8 cellular contexts compared by ENCODE assay signal in the genomic region with DNA sequence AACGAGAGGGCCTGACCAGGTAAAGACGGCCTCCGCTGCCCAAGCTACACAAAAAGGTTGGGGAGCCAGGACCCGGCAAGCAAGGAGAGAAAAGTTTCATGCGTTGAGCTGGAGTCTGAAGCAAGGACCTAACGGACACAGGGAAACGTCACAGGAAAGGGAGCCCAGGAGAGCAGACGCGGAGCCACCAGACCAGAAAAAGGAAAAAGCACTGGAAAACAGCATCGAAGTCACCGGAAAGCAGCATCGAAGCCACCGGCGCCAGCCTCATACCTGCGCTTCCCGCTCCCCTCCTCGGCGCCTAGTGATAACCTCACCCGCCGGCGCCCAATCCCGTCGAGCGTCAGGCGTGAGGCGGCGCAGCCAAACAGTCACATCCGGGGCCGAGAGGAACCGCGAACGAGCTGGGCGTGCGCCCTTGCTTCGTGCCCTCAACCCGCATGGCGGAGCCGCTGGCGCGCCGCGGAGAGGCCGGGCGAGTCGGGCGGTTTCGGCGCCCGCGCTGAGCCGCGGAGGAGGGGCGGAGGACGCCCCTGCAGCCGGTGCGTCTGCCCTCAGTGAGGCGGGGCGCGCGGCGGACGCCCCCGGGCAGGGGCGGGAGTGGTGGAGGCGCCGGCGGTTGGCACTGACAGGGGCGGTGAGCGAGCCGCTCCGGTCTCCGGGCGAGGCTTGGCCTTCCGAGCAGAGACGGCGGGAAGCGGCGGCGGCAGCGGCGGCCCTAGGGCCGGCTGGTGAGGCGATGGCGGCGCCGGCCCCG. TPM values are rescaled to one million over a fixed set of nuclear protein-coding genes. Genes with fewer than 3 reads are reported as not detected.
DNase-seq lines count a peak whose midpoint lies in the region; ATAC-seq and TF ChIP-seq lines count a peak whose summit lies in the region.

Gene FBXO45, plus strand, starts transcription at position 415 of the 757 bp plus-strand sequence. Its CDS starts 325 bp downstream, at position 740.
Gene WDR53, minus strand, starts transcription at position 309 of the 757 bp plus-strand sequence. CDS start 7,079 bp downstream, outside the sequence.

- H3K4me1 ChIP-seq in DND-41 (ENCODE audit: insufficient read depth, low read length) (peaks cover 61% of the 10 kb centered on the region), Peyer's patch (peaks cover 0 to 18% (median 6%) of the 10 kb centered on the region in 4 donors), muscle layer of colon (ENCODE audit: insufficient read depth, low read length) (peaks cover 20% of the 10 kb centered on the region)

- H3K79me2 ChIP-seq in DND-41 (ENCODE audit: insufficient read depth, low read length) = peaks cover 86% of the 10 kb centered on the region

- no peaks in the 10 kb centered on the region for H3K27me3 ChIP-seq in DND-41 (ENCODE audit: insufficient read depth, low read length, poor library complexity)
- no peaks in the 10 kb centered on the region for H3K27me3 ChIP-seq in Peyer's patch
- H3K27me3 ChIP-seq in muscle layer of colon (ENCODE audit: control insufficient read depth in 1 of 2, insufficient read depth in 2 of 2, low read length in 2 of 2) = no peaks in the 10 kb centered on the region

- H3K36me3 ChIP-seq in DND-41 (ENCODE audit: insufficient read depth, low read length) (peaks cover 16% of the 10 kb centered on the region), KOPT-K1 (ENCODE audit: insufficient read depth, low read length) (peaks cover 29% of the 10 kb centered on the region), Peyer's patch (no peaks in the 10 kb centered on the region), muscle layer of colon (ENCODE audit: insufficient read depth, low read length) (peaks cover 4% of the 10 kb centered on the region)

- H3K27ac ChIP-seq in DND-41 (ENCODE audit: low read length) (peak within 1 kb of the TSS; percentile 95), KOPT-K1 (ENCODE audit: low read depth, low read length, poor library complexity, severe bottlenecking) (peak within 1 kb of the TSS; percentile 79), Peyer's patch (peak within 1 kb of the TSS; percentile 82 to 92 (median 88)), muscle layer of colon (ENCODE audit: low read depth, low read length) (peak within 1 kb of the TSS; percentile 84)

- H3K9ac ChIP-seq in DND-41 (ENCODE audit: low read depth, low read length) (peak within 1 kb of the TSS; percentile 82), muscle layer of colon (ENCODE audit: low read length) (peak within 1 kb of the TSS; percentile 75)

- peak; percentile 71 to 73 for TF ChIP-seq POLR2A in Peyer's patch (IDR thresholded peaks at IDR 0.05)

- H3K9me3 ChIP-seq in DND-41 (ENCODE audit: insufficient read depth, low read length, severe bottlenecking) = no peaks in the 10 kb centered on the region
- H3K9me3 ChIP-seq in KOPT-K1 (ENCODE audit: insufficient read depth, low read length, poor library complexity, severe bottlenecking) = no peaks in the 10 kb centered on the region
- no peaks in the 10 kb centered on the region for H3K9me3 ChIP-seq in Peyer's patch
- no peaks in the 10 kb centered on the region for H3K9me3 ChIP-seq in muscle layer of colon (ENCODE audit: low read length)

- H3K4me3 ChIP-seq in DND-41 (ENCODE audit: low read depth in 1 of 2, low read length in 2 of 2) (peak within 1 kb of the TSS; percentile 84 to 98), Peyer's patch (peak within 1 kb of the TSS; percentile 65 to 86 (median 85)), muscle layer of colon (ENCODE audit: low read depth in 1 of 2, low read length in 2 of 2) (peak within 1 kb of the TSS; percentile 61 to 93)

- TF ChIP-seq CTCF in DND-41 (IDR thresholded peaks at IDR 0.05; ENCODE audit: borderline replicate concordance, extremely low read depth, low read length, poor library complexity, severe bottlenecking) (no peak), Peyer's patch (IDR thresholded peaks at IDR 0.05) (no peak)

- H2AFZ ChIP-seq in DND-41 (ENCODE audit: low read depth, low read length) = peak within 1 kb of the TSS; percentile 100

- H3K4me2 ChIP-seq in DND-41 (ENCODE audit: insufficient read depth, low read length) = peak within 1 kb of the TSS; percentile 89

- ATAC-seq in DND-41 (ENCODE audit: insufficient read depth, low read depth) (peak; percentile 95), GM21825 (IDR thresholded peaks at IDR 0.05; ENCODE audit: unreplicated experiment) (peak; percentile 95), esophagus mucosa (peak; percentile 95)

- DNase-seq in DND-41 (peak; percentile 96), Peyer's patch (peak; percentile 93 to 98 (median 97))
- DNase-seq in activated T-cell treated with anti-CD3 and anti-CD28 coated beads, Interleukin-2, amount 50 U/mL, for 48 hours = peak; percentile 96
- DNase-seq in stimulated activated CD8-positive, alpha-beta memory T cell treated with anti-CD3 and anti-CD28 coated beads, Interleukin-7, amount 100 ng/mL, for 1 hour (ENCODE audit: low read depth in 2 of 2) = peak; percentile 90 to 91

- peaks cover 3% of the 10 kb centered on the region; the same call in 1 of the 2 replicates for H4K20me1 ChIP-seq in DND-41 (ENCODE audit: insufficient read depth, low read length)

RNA-seq across cellular contexts. Expression of gene FBXO45, which starts in this region (rescaled TPM):
- total RNA-seq in Peyer's patch = 1 to 10 TPM; 5.0 to 6.5 (median 5.9) TPM
- 12.1 TPM for total RNA-seq in esophagus mucosa

RNA-seq across cellular contexts. Expression of gene WDR53, which starts in this region (rescaled TPM):
- 10 to 100 TPM in 1 of 4 donors, 1 to 10 TPM in 3; 1.9 to 12.4 (median 6.5) TPM for total RNA-seq in Peyer's patch
- total RNA-seq in esophagus mucosa = 13.7 TPM

Comparison
In these comparisons a context has a peak if more than half of its experiments do, and no peak if none do; other contexts are left out.
1. Peak in every context shown above with its lines: DNase-seq, ATAC-seq, H3K4me3 ChIP-seq and H3K27ac ChIP-seq.